24 cellular contexts compared by ENCODE assay signal in genomic region chr7:11612737-11613136, GRCh38.
DNase-seq lines count a peak whose midpoint lies in the region; ATAC-seq and TF ChIP-seq lines count a peak whose summit lies in the region.
"Had no signal": no experiment of that assay in that cellular context is flagged by ENCODE, and none has a peak within 500 bp of the region (broad histone marks: within the 10 kb centered on the region; RNA-seq: fewer than 3 reads in every experiment).

No MANE protein-coding gene starts in this region.

- peaks cover 2% of the 10 kb centered on the region for H3K27me3 Mint-ChIP-seq in neural progenitor cell (ENCODE audit: insufficient read depth, low read depth)
- H3K27me3 Mint-ChIP-seq in activated T-helper 17 cell treated with anti-CD3 and anti-CD28 coated beads, Interleukin-2, amount 50 U/mL, for 72 hours: no peaks in the 10 kb centered on the region
- H3K27me3 Mint-ChIP-seq: activated naive CD8-positive, alpha-beta T cell; central memory CD8-positive, alpha-beta T cell had no signal

- no peak for TF ChIP-seq POLR2A in ovary (IDR thresholded peaks at IDR 0.05)

- H3K4me3 ChIP-seq in neural progenitor cell: no peak overlapping the region
- no peak overlapping the region for H3K4me3 ChIP-seq in ovary
- H3K4me3 ChIP-seq: spleen, thyroid gland had no signal

- H3K79me2 ChIP-seq in neural progenitor cell (ENCODE audit: low read depth): no peaks in the 10 kb centered on the region

- H4K20me1 ChIP-seq in neural progenitor cell (ENCODE audit: low read depth): no peaks in the 10 kb centered on the region

- WGBS in ovary, 3 donors: 84 to 90% (median 88%) methylated on average over 1 of the region's 1 CpG

- H3K4me1 Mint-ChIP-seq in neural progenitor cell: peaks cover 18% of the 10 kb centered on the region
- H3K4me1 Mint-ChIP-seq in activated T-helper 17 cell treated with anti-CD3 and anti-CD28 coated beads, Interleukin-2, amount 50 U/mL, for 72 hours: no peaks in the 10 kb centered on the region
- H3K4me1 Mint-ChIP-seq: central memory CD8-positive, alpha-beta T cell had no signal

- no peak overlapping the region for H3K9ac ChIP-seq in neural progenitor cell

- H3K27me3 ChIP-seq in neural progenitor cell (no peaks in the 10 kb centered on the region), ovary (no peaks in the 10 kb centered on the region)
- H3K27me3 ChIP-seq: neutrophil, spleen, thyroid gland had no signal

- no peak overlapping the region for H3K27ac Mint-ChIP-seq in neural progenitor cell
- no peak overlapping the region for H3K27ac Mint-ChIP-seq in activated T-helper 17 cell treated with anti-CD3 and anti-CD28 coated beads, Interleukin-2, amount 50 U/mL, for 72 hours
- H3K27ac Mint-ChIP-seq: activated naive CD8-positive, alpha-beta T cell; activated T-helper 2 cell treated with anti-CD3 and anti-CD28 coated beads, Interferon-gamma antibody, Interleukin-2, Interleukin-4, amounts not matched to agents 10 μg/mL and 5 μg/mL and 100 μg/mL, durations not matched to agents 14 hours and 24 hours and 36 hours had no signal

- no peak for TF ChIP-seq EP300 in ovary (IDR thresholded peaks at IDR 0.05)

- no peak for TF ChIP-seq CTCF in neural progenitor cell (IDR thresholded peaks at IDR 0.05)
- TF ChIP-seq CTCF in GM20000 (IDR thresholded peaks at IDR 0.05; ENCODE audit: extremely low read depth, missing control alignments): no peak
- TF ChIP-seq CTCF in ovary (IDR thresholded peaks at IDR 0.05): no peak

- no peaks in the 10 kb centered on the region for H3K9me3 ChIP-seq in neural progenitor cell (ENCODE audit: low read depth)
- H3K9me3 ChIP-seq in ovary: no peaks in the 10 kb centered on the region
- H3K9me3 ChIP-seq: neutrophil, spleen, thyroid gland had no signal

- H3K36me3 Mint-ChIP-seq in neural progenitor cell: peaks cover 2% of the 10 kb centered on the region
- no peaks in the 10 kb centered on the region for H3K36me3 Mint-ChIP-seq in activated T-helper 17 cell treated with anti-CD3 and anti-CD28 coated beads, Interleukin-2, amount 50 U/mL, for 72 hours (ENCODE audit: low read depth)
- H3K36me3 Mint-ChIP-seq: activated naive CD8-positive, alpha-beta T cell had no signal

- H3K27ac ChIP-seq in neural progenitor cell (no peak overlapping the region), ovary (no peak overlapping the region)
- H3K27ac ChIP-seq: neutrophil, RWPE1, spleen, thyroid gland had no signal

- H3K36me3 ChIP-seq in neural progenitor cell (no peaks in the 10 kb centered on the region), ovary (no peaks in the 10 kb centered on the region)
- H3K36me3 ChIP-seq: neutrophil, spleen, thyroid gland had no signal

- DNase-seq in neural progenitor cell (ENCODE audit: low spot score) (no peak), GM20000 (ENCODE audit: low spot score) (no peak), ovary (no peak)
- DNase-seq: activated CD4-positive, alpha-beta T cell treated with anti-CD3 and anti-CD28 coated beads, Interleukin-2, amount 50 U/mL, for 4 hours; activated CD8-positive, alpha-beta memory T cell treated with anti-CD3 and anti-CD28 coated beads, Interleukin-2, amount 50 U/mL, for 4 hours; KG1; NCI-H2171; NCI-H526 treated with DMSO at 0.1 percent for 48 hours; spleen; stimulated activated CD4-positive, alpha-beta T cell treated with anti-CD3 and anti-CD28 coated beads, Interleukin-4, amount 100 ng/mL, for 24 hours; stimulated activated naive CD8-positive, alpha-beta T cell treated with anti-CD3 and anti-CD28 coated beads, Interleukin-15, Interleukin-2, amounts not matched to agents 100 U/mL and 50 U/mL, for 24 hours; T-helper 9 cell had no signal

- H3K4me2 ChIP-seq in neural progenitor cell: no peak overlapping the region

- H2AFZ ChIP-seq in neural progenitor cell (replicated peaks): peak overlapping the region; percentile 13

- no peak overlapping the region for H3K4me3 Mint-ChIP-seq in neural progenitor cell
- no peak overlapping the region for H3K4me3 Mint-ChIP-seq in activated T-helper 17 cell treated with anti-CD3 and anti-CD28 coated beads, Interleukin-2, amount 50 U/mL, for 72 hours
- H3K4me3 Mint-ChIP-seq: activated naive CD8-positive, alpha-beta T cell; central memory CD8-positive, alpha-beta T cell had no signal

- no peaks in the 10 kb centered on the region for H3F3A ChIP-seq in neural progenitor cell (ENCODE audit: low read depth)

- ATAC-seq in GM19025 (IDR thresholded peaks at IDR 0.05; ENCODE audit: low read depth, unreplicated experiment): peak; percentile 13
- ATAC-seq in HG02571 (IDR thresholded peaks at IDR 0.05; ENCODE audit: unreplicated experiment): peak; percentile 31
- ATAC-seq in HG03280 (IDR thresholded peaks at IDR 0.05; ENCODE audit: unreplicated experiment): peak; percentile 38
- no peak for ATAC-seq in activated T-helper 17 cell treated with anti-CD3 and anti-CD28 coated beads, Interleukin-2, amount 50 U/mL, for 72 hours (replicated peaks)
- no peak for ATAC-seq in HG02938 (IDR thresholded peaks at IDR 0.05; ENCODE audit: unreplicated experiment)
- ATAC-seq: SK-N-SH treated with all-trans-retinoic acid at 6 μM for 48 hours; stimulated activated naive CD8-positive, alpha-beta T cell treated with anti-CD3 and anti-CD28 coated beads, Interleukin-15, Interleukin-2, amounts not matched to agents 100 U/mL and 50 U/mL, for 24 hours had no signal

- no peaks in the 10 kb centered on the region for H3K9me3 Mint-ChIP-seq in neural progenitor cell
- H3K9me3 Mint-ChIP-seq in activated T-helper 17 cell treated with anti-CD3 and anti-CD28 coated beads, Interleukin-2, amount 50 U/mL, for 72 hours: no peaks in the 10 kb centered on the region
- H3K9me3 Mint-ChIP-seq: activated T-helper 2 cell treated with anti-CD3 and anti-CD28 coated beads, Interferon-gamma antibody, Interleukin-2, Interleukin-4, amounts not matched to agents 10 μg/mL and 5 μg/mL and 100 μg/mL, durations not matched to agents 14 hours and 24 hours and 36 hours had no signal

- H3K4me1 ChIP-seq in neural progenitor cell (peaks cover 9% of the 10 kb centered on the region), ovary (ENCODE audit: insufficient read depth) (no peaks in the 10 kb centered on the region)
- H3K4me1 ChIP-seq: spleen had no signal

- intact Hi-C loops in ovary (cut with DNase I): no loop called here

Comparison
In these comparisons a context has a peak if more than half of its experiments do, and no peak if none do; other contexts are left out.
1. ATAC-seq: peak in GM19025 (single experiment), HG02571 (single experiment) and HG03280 (single experiment); none in activated T-helper 17 cell treated with anti-CD3 and anti-CD28 coated beads, Interleukin-2, amount 50 U/mL, for 72 hours (single experiment) and HG02938 (single experiment).